In genomic region chr10:77925795-77926565, GRCh38 we compare ENCODE assay signal across 8 cellular contexts. TPM values are rescaled to one million over a fixed set of nuclear protein-coding genes. Genes with fewer than 3 reads are reported as not detected.
DNase-seq lines count a peak whose midpoint lies in the region; ATAC-seq and TF ChIP-seq lines count a peak whose summit lies in the region.

No MANE protein-coding gene starts in this region.

- no peak for TF ChIP-seq POLR2A in IMR-90 (IDR thresholded peaks at IDR 0.05; ENCODE audit: low read depth, low read length)

- no peaks in the 10 kb centered on the region for H3K9me3 Mint-ChIP-seq in activated T-helper 2 cell treated with anti-CD3 and anti-CD28 coated beads, Interferon-gamma antibody, Interleukin-2, Interleukin-4, amounts not matched to agents 10 μg/mL and 5 μg/mL and 100 μg/mL, durations not matched to agents 14 hours and 24 hours and 36 hours
- H3K9me3 Mint-ChIP-seq in glutamatergic neuron (ENCODE audit: unreplicated experiment), result no peaks in the 10 kb centered on the region

- no peak overlapping the region for H2BK15ac ChIP-seq in IMR-90 (ENCODE audit: low read depth, low read length)

- peak overlapping the region; percentile 95 for H2AK9ac ChIP-seq in IMR-90 (replicated peaks; ENCODE audit: low read depth, low read length, poor library complexity)

- H3K23ac ChIP-seq in IMR-90 (ENCODE audit: low read depth, low read length), result peak overlapping the region; percentile 66; the same call in 1 of the 2 replicates

- H3K14ac ChIP-seq in IMR-90 (replicated peaks; ENCODE audit: low read depth, low read length), result peak overlapping the region; percentile 94

- WGBS in IMR-90 (ENCODE audit: extremely low coverage in 2 of 2, insufficient read length in 1 of 2), 2 experiments, result 1% methylated on average over 58 of the region's 73 CpGs; no CpG with 5 or more reads in 1 of the 2 experiments

- CTCF ChIA-PET in IMR-90 (lab: Yijun Ruan, JAX), result no interaction called here

- peak overlapping the region; percentile 92 for H3K9ac ChIP-seq in IMR-90 (ENCODE audit: low read depth, low read length)

- BruUV-seq in IMR-90 (replicated peaks; lab: Mats Ljungman, UMichigan), result no TSS peak

- peak overlapping the region; percentile 5; the same call in 1 of the 2 replicates for H2BK120ac ChIP-seq in IMR-90 (ENCODE audit: low read depth, low read length)

- H2AFZ ChIP-seq in IMR-90 (replicated peaks; ENCODE audit: low read length, poor library complexity), result peak overlapping the region; percentile 94

- peak overlapping the region; percentile 70 for H4K91ac ChIP-seq in IMR-90 (ENCODE audit: insufficient read depth, low read depth, low read length)

- peak overlapping the region; percentile 93 for H3K4me2 ChIP-seq in IMR-90 (ENCODE audit: low read depth, low read length)

- peak overlapping the region; percentile 71 for H3K4ac ChIP-seq in IMR-90 (ENCODE audit: low read depth, low read length)

- dilution Hi-C loops in IMR-90 (cut with HindIII; ENCODE audit: low sequenced_read_pairs, unreplicated experiment), result no loop called here

- no peaks in the 10 kb centered on the region for H3K36me3 ChIP-seq in IMR-90 (ENCODE audit: control insufficient read depth, insufficient read depth, low read length)

- H2BK5ac ChIP-seq in IMR-90 (ENCODE audit: low read depth, low read length, poor library complexity, severe bottlenecking), result peak overlapping the region; percentile 74

- 0 out of 2 replicates have a peak overlapping the region, but pooled peaks have one; percentile 17 for H4K5ac ChIP-seq in IMR-90 (ENCODE audit: low read depth, low read length)

- no peak for TF ChIP-seq CTCF in IMR-90 (conservative IDR thresholded peaks at IDR 0.05; ENCODE audit: low read depth, low read length)
- TF ChIP-seq CTCF in glutamatergic neuron (IDR thresholded peaks at IDR 0.05; ENCODE audit: partially characterized antibody, unreplicated experiment), result no peak
- TF ChIP-seq CTCF in omental fat pad (IDR thresholded peaks at IDR 0.05), result no peak

- intact Hi-C loops in IMR-90 (cut with micrococcal nuclease), result loop anchor here (2.0 to 10.0 kb wide), 3 partner anchors 45 to 99 kb away; partner anchors contain the start of gene POLR3A
- intact Hi-C loops in activated T-helper 2 cell treated with anti-CD3 and anti-CD28 coated beads, Interferon-gamma antibody, Interleukin-2, Interleukin-4, amounts not matched to agents 10 μg/mL and 5 μg/mL and 100 μg/mL, durations not matched to agents 14 hours and 24 hours and 36 hours (cut with micrococcal nuclease), result loop anchor here (5.0 to 10.0 kb wide), 3 partner anchors 51 to 109 kb away; partner anchors contain the start of gene RPS24

- POLR2A ChIA-PET in IMR-90 (lab: Charles Lee; ENCODE audit: unreplicated experiment), result interaction anchor here (0.7 to 1.1 kb wide), 2 partner anchors 11 to 120 kb away, joined by 4 to 11 read pairs; no protein-coding TSS in a partner anchor

- peak overlapping the region; percentile 73 for H3K4me3 Mint-ChIP-seq in activated T-helper 2 cell treated with anti-CD3 and anti-CD28 coated beads, Interferon-gamma antibody, Interleukin-2, Interleukin-4, amounts not matched to agents 10 μg/mL and 5 μg/mL and 100 μg/mL, durations not matched to agents 14 hours and 24 hours and 36 hours (ENCODE audit: low read depth)
- peak overlapping the region; percentile 75 for H3K4me3 Mint-ChIP-seq in glutamatergic neuron (ENCODE audit: unreplicated experiment)

- peak overlapping the region; percentile 47; the same call in 1 of the 2 replicates for H3K56ac ChIP-seq in IMR-90 (ENCODE audit: extremely low read depth, insufficient read depth, low read length)

- DNase-seq in COLO668 (lab: John Stamatoyannopoulos, UW; ENCODE audit: unreplicated experiment), result peak; percentile 59
- no peak for DNase-seq in IMR-90
- no peak for DNase-seq in activated T-helper 2 cell treated with anti-CD3 and anti-CD28 coated beads, Interferon-gamma antibody, Interleukin-2, Interleukin-4, amounts not matched to agents 10 μg/mL and 5 μg/mL and 100 μg/mL, durations not matched to agents 14 hours and 24 hours and 36 hours (ENCODE audit: low spot score)
- DNase-seq in glutamatergic neuron, result peak; percentile 69
- no peak for DNase-seq in omental fat pad (ENCODE audit: low spot score)
- DNase-seq in NCI-H2196 treated with DMSO at 0.1 percent for 48 hours (lab: John Stamatoyannopoulos, UW; ENCODE audit: unreplicated experiment), result no peak
- DNase-seq in NCI-H526 treated with DMSO at 0.1 percent for 48 hours (lab: John Stamatoyannopoulos, UW), result no peak

- H3K27me3 Mint-ChIP-seq in activated T-helper 2 cell treated with anti-CD3 and anti-CD28 coated beads, Interferon-gamma antibody, Interleukin-2, Interleukin-4, amounts not matched to agents 10 μg/mL and 5 μg/mL and 100 μg/mL, durations not matched to agents 14 hours and 24 hours and 36 hours (ENCODE audit: low read depth), result peaks cover 35% of the 10 kb centered on the region
- peaks cover 7% of the 10 kb centered on the region for H3K27me3 Mint-ChIP-seq in glutamatergic neuron (ENCODE audit: unreplicated experiment)

- no peak overlapping the region for H3K27ac Mint-ChIP-seq in activated T-helper 2 cell treated with anti-CD3 and anti-CD28 coated beads, Interferon-gamma antibody, Interleukin-2, Interleukin-4, amounts not matched to agents 10 μg/mL and 5 μg/mL and 100 μg/mL, durations not matched to agents 14 hours and 24 hours and 36 hours
- H3K27ac Mint-ChIP-seq in glutamatergic neuron (ENCODE audit: unreplicated experiment), result no peak overlapping the region

- no peak overlapping the region; the same call in 1 of the 2 replicates for H3K18ac ChIP-seq in IMR-90 (ENCODE audit: low read depth, low read length)

- peak overlapping the region; percentile 99 for H3K4me3 ChIP-seq in IMR-90 (ENCODE audit: insufficient read depth, low read depth, low read length)

- 0 out of 2 replicates have a peak, but pooled peaks have one; percentile 10 for TF ChIP-seq RAD21 in IMR-90 (IDR thresholded peaks at IDR 0.05; ENCODE audit: low read length)

- peak overlapping the region; percentile 52 to 59; a peak in 2 of 4 replicates for H4K8ac ChIP-seq in IMR-90 (ENCODE audit: low read depth in 2 of 2, low read length in 2 of 2)

- peak overlapping the region; percentile 86 for H2AK5ac ChIP-seq in IMR-90 (ENCODE audit: low read depth, low read length)

- H3K36me3 Mint-ChIP-seq in activated T-helper 2 cell treated with anti-CD3 and anti-CD28 coated beads, Interferon-gamma antibody, Interleukin-2, Interleukin-4, amounts not matched to agents 10 μg/mL and 5 μg/mL and 100 μg/mL, durations not matched to agents 14 hours and 24 hours and 36 hours (ENCODE audit: low read depth), result no peaks in the 10 kb centered on the region
- H3K36me3 Mint-ChIP-seq in glutamatergic neuron (ENCODE audit: unreplicated experiment), result no peaks in the 10 kb centered on the region

- H3K9me3 ChIP-seq in IMR-90 (ENCODE audit: control insufficient read depth, insufficient read depth, low read length), result 0 out of 2 replicates have a peak, but pooled peaks cover 3% of the 10 kb centered on the region

- H3K9me1 ChIP-seq in IMR-90 (ENCODE audit: insufficient read depth, low read length), result peaks cover 26% of the 10 kb centered on the region

- ATAC-seq in GM19468 (IDR thresholded peaks at IDR 0.05; ENCODE audit: extremely low read depth, unreplicated experiment), result peak; percentile 35
- peak; percentile 65 for ATAC-seq in IMR-90 (ENCODE audit: low read depth)
- peak; percentile 57 for ATAC-seq in omental fat pad (ENCODE audit: low FRiP score)

- no peaks in the 10 kb centered on the region for H3K27me3 ChIP-seq in IMR-90 (ENCODE audit: control insufficient read depth, insufficient read depth, low read length)

- peak overlapping the region; percentile 76 for H3K27ac ChIP-seq in IMR-90 (ENCODE audit: insufficient read depth, low read length)

- H3K4me1 Mint-ChIP-seq in activated T-helper 2 cell treated with anti-CD3 and anti-CD28 coated beads, Interferon-gamma antibody, Interleukin-2, Interleukin-4, amounts not matched to agents 10 μg/mL and 5 μg/mL and 100 μg/mL, durations not matched to agents 14 hours and 24 hours and 36 hours (ENCODE audit: low read depth), result peaks cover 10% of the 10 kb centered on the region
- peaks cover 13% of the 10 kb centered on the region for H3K4me1 Mint-ChIP-seq in glutamatergic neuron (ENCODE audit: low read depth, unreplicated experiment)

- H4K20me1 ChIP-seq in IMR-90 (ENCODE audit: insufficient read depth, low read length), result peaks cover 48% of the 10 kb centered on the region

- H2BK20ac ChIP-seq in IMR-90 (ENCODE audit: low read depth, low read length), result no peak overlapping the region

- peaks cover 14 to 53% of the 10 kb centered on the region in 2 experiments for H3K79me1 ChIP-seq in IMR-90 (ENCODE audit: low read depth in 1 of 2, low read length in 2 of 2)

- H3K4me1 ChIP-seq in IMR-90 (ENCODE audit: control insufficient read depth, insufficient read depth, low read length), result peaks cover 9% of the 10 kb centered on the region

- in situ Hi-C loops in IMR-90 (cut with MboI; ENCODE audit: low sequenced_read_pairs), result no loop called here

TF ChIP-seq in IMR-90, 13 proteins besides CTCF, POLR2A, EP300 and RAD21:
- TF ChIP-seq RCOR1 (IDR thresholded peaks at IDR 0.05; ENCODE audit: insufficient replicate concordance, low read length) (no peak), USF2 (IDR thresholded peaks at IDR 0.05; ENCODE audit: low read depth, low read length) (no peak), MAZ (IDR thresholded peaks at IDR 0.05; ENCODE audit: borderline replicate concordance, low read depth, low read length) (0 out of 2 replicates have a peak, but pooled peaks have one; percentile 8), RFX5 (IDR thresholded peaks at IDR 0.05; ENCODE audit: low read depth, low read length) (no peak), SMC3 (IDR thresholded peaks at IDR 0.05; ENCODE audit: low read depth, low read length) (no peak)

RNA-seq across cellular contexts. Expression of gene DLG5, which starts 0.6 kb away (rescaled TPM):
- total RNA-seq in IMR-90 (2012; rRNA removed) (12.7 and 14.7 TPM in 2 replicates), glutamatergic neuron (ENCODE audit: unreplicated experiment) (35.5 TPM), omental fat pad (10 to 100 TPM; 28.1 to 42.7 (median 38.3) TPM)
- 28.6 and 28.7 TPM in 2 replicates for polyA plus RNA-seq in IMR-90 (2012; rRNA removed)
- 20.6 and 27.7 TPM in 2 replicates for polyA plus RNA-seq in IMR-90 (2012; cell fraction: cytosol; rRNA removed)
- 59.2 and 67.7 TPM in 2 replicates for polyA plus RNA-seq in IMR-90 (2012; cell fraction: nucleus; rRNA removed; ENCODE audit: low replicate concordance)
- 6.7 and 7.8 TPM in 2 replicates for total RNA-seq in activated T-helper 2 cell treated with anti-CD3 and anti-CD28 coated beads, Interferon-gamma antibody, Interleukin-2, Interleukin-4, amounts not matched to agents 10 μg/mL and 5 μg/mL and 100 μg/mL, durations not matched to agents 14 hours and 24 hours and 36 hours

Comparison
In these comparisons a context has a peak if more than half of its experiments do, and no peak if none do; other contexts are left out.
1. DNase-seq: peak in COLO668 (single experiment) and glutamatergic neuron (single experiment); none in IMR-90 (single experiment), activated T-helper 2 cell treated with anti-CD3 and anti-CD28 coated beads, Interferon-gamma antibody, Interleukin-2, Interleukin-4, amounts not matched to agents 10 μg/mL and 5 μg/mL and 100 μg/mL, durations not matched to agents 14 hours and 24 hours and 36 hours (single experiment), omental fat pad (single experiment), NCI-H2196 treated with DMSO at 0.1 percent for 48 hours (single experiment) and NCI-H526 treated with DMSO at 0.1 percent for 48 hours (single experiment).
2. Peak in every context shown above with its lines, with median percentiles within 50 percentile points of each other: ATAC-seq.